22 cellular contexts compared by ENCODE assay signal in genomic region chr5:142652563-142652962, GRCh38. TPM values are rescaled to one million over a fixed set of nuclear protein-coding genes. Genes with fewer than 3 reads are reported as not detected.
DNase-seq lines count a peak whose midpoint lies in the region; ATAC-seq and TF ChIP-seq lines count a peak whose summit lies in the region.
"Had no signal": no experiment of that assay in that cellular context is flagged by ENCODE, and none has a peak within 500 bp of the region (broad histone marks: within the 10 kb centered on the region; RNA-seq: fewer than 3 reads in every experiment).

No MANE protein-coding gene starts in this region.

- H3K9me3 Mint-ChIP-seq in chondrocyte (ENCODE audit: low read depth): no peaks in the 10 kb centered on the region
- H3K9me3 Mint-ChIP-seq in activated CD4-positive, alpha-beta memory T cell treated with anti-CD3 and anti-CD28 coated beads, Interleukin-2, amount 10 ng/mL, durations not matched to agents 7 days and 5 days: no peaks in the 10 kb centered on the region
- H3K9me3 Mint-ChIP-seq in activated naive CD4-positive, alpha-beta T cell treated with anti-CD3 and anti-CD28 coated beads, Interleukin-2, amount 50 U/mL, for 72 hours: no peaks in the 10 kb centered on the region

- H3K36me3 ChIP-seq in heart left ventricle (no peaks in the 10 kb centered on the region), osteoblast (ENCODE audit: insufficient read depth, low read length) (no peaks in the 10 kb centered on the region), aorta (ENCODE audit: control insufficient read depth in 1 of 2, insufficient read depth in 2 of 2, low read length in 1 of 2) (no peaks in the 10 kb centered on the region)
- H3K36me3 ChIP-seq: Peyer's patch had no signal

- no peaks in the 10 kb centered on the region for H3K79me2 ChIP-seq in osteoblast (ENCODE audit: insufficient read depth, low read length)

- WGBS in heart left ventricle, 4 donors: 78 to 86% (median 82%) methylated on average over 10 of the region's 10 CpGs
- 58 to 65% methylated on average over 10 of the region's 10 CpGs for WGBS in aorta, 2 donors

- H3K27me3 ChIP-seq in heart left ventricle (no peaks in the 10 kb centered on the region), osteoblast (ENCODE audit: insufficient read depth, low read length) (no peaks in the 10 kb centered on the region), aorta (ENCODE audit: control insufficient read depth in 1 of 2, insufficient read depth in 2 of 2, low read length in 1 of 2) (no peaks in the 10 kb centered on the region)
- H3K27me3 ChIP-seq: Peyer's patch had no signal

- peak overlapping the region; percentile 79 for H3K27ac Mint-ChIP-seq in chondrocyte (ENCODE audit: unreplicated experiment)
- H3K27ac Mint-ChIP-seq in activated CD4-positive, alpha-beta memory T cell treated with anti-CD3 and anti-CD28 coated beads, Interleukin-2, amount 10 ng/mL, durations not matched to agents 7 days and 5 days: no peak overlapping the region
- H3K27ac Mint-ChIP-seq in activated naive CD4-positive, alpha-beta T cell treated with anti-CD3 and anti-CD28 coated beads, Interleukin-2, amount 50 U/mL, for 72 hours: no peak overlapping the region

- H2AFZ ChIP-seq in osteoblast (ENCODE audit: low read length): peak overlapping the region; percentile 64

- H3K4me3 Mint-ChIP-seq in chondrocyte (ENCODE audit: unreplicated experiment): no peak overlapping the region
- H3K4me3 Mint-ChIP-seq in activated CD4-positive, alpha-beta memory T cell treated with anti-CD3 and anti-CD28 coated beads, Interleukin-2, amount 10 ng/mL, durations not matched to agents 7 days and 5 days: no peak overlapping the region

- TF ChIP-seq POLR2A in heart left ventricle (IDR thresholded peaks at IDR 0.05): no peak

- POLR2A ChIA-PET in activated CD4-positive, alpha-beta memory T cell treated with anti-CD3 and anti-CD28 coated beads, Interleukin-2, amount 10 ng/mL, durations not matched to agents 7 days and 5 days (lab: Charles Lee): no interaction called here

- H3K4me1 ChIP-seq in heart left ventricle: peaks cover 0 to 40% (median 25%) of the 10 kb centered on the region in 12 donors
- H3K4me1 ChIP-seq in osteoblast (ENCODE audit: insufficient read depth, low read length): peaks cover 12% of the 10 kb centered on the region
- no peaks in the 10 kb centered on the region for H3K4me1 ChIP-seq in aorta (ENCODE audit: control insufficient read depth in 1 of 2, insufficient read depth in 2 of 2, low read length in 2 of 2)
- H3K4me1 ChIP-seq: Peyer's patch had no signal

- no peaks in the 10 kb centered on the region for H4K20me1 ChIP-seq in osteoblast (ENCODE audit: insufficient read depth, low read length)

- no peak overlapping the region for H3K4me2 ChIP-seq in osteoblast (ENCODE audit: insufficient read depth, low read length)

- CTCF ChIA-PET in activated CD4-positive, alpha-beta memory T cell treated with anti-CD3 and anti-CD28 coated beads, Interleukin-2, amount 10 ng/mL, durations not matched to agents 7 days and 5 days (lab: Charles Lee): interaction anchor here (1.4 kb wide), 1 partner anchor 46 kb away, joined by 3 read pairs; no protein-coding TSS in a partner anchor

- H3K36me3 Mint-ChIP-seq in chondrocyte (ENCODE audit: low read depth): no peaks in the 10 kb centered on the region
- no peaks in the 10 kb centered on the region for H3K36me3 Mint-ChIP-seq in activated CD4-positive, alpha-beta memory T cell treated with anti-CD3 and anti-CD28 coated beads, Interleukin-2, amount 10 ng/mL, durations not matched to agents 7 days and 5 days (ENCODE audit: low read depth)
- no peaks in the 10 kb centered on the region for H3K36me3 Mint-ChIP-seq in activated naive CD4-positive, alpha-beta T cell treated with anti-CD3 and anti-CD28 coated beads, Interleukin-2, amount 50 U/mL, for 72 hours

- intact Hi-C loops in heart left ventricle (cut with DNase I) (loop anchor here in 4 of 10 donors (5.0 kb wide), 1 partner anchor 40 kb away; no protein-coding TSS in a partner anchor), cardiac septum (cut with DNase I) (no loop called here), aorta (cut with DNase I) (no loop called here)

- H3K9me3 ChIP-seq in heart left ventricle (no peaks in the 10 kb centered on the region), osteoblast (ENCODE audit: low read depth, low read length) (no peaks in the 10 kb centered on the region), aorta (ENCODE audit: control insufficient read depth, low read length) (no peaks in the 10 kb centered on the region)
- H3K9me3 ChIP-seq: Peyer's patch had no signal

- peaks cover 30% of the 10 kb centered on the region for H3K4me1 Mint-ChIP-seq in chondrocyte (ENCODE audit: low read depth)
- no peaks in the 10 kb centered on the region for H3K4me1 Mint-ChIP-seq in activated CD4-positive, alpha-beta memory T cell treated with anti-CD3 and anti-CD28 coated beads, Interleukin-2, amount 10 ng/mL, durations not matched to agents 7 days and 5 days

- H3K27ac ChIP-seq in heart left ventricle: peak overlapping the region in 10 of 12 donors; percentile 26 to 71 (median 44)
- H3K27ac ChIP-seq in osteoblast (ENCODE audit: low read depth, low read length): no peak overlapping the region
- H3K27ac ChIP-seq in aorta (ENCODE audit: low read depth in 1 of 2, low read length in 2 of 2): no peak overlapping the region
- H3K27ac ChIP-seq: Peyer's patch had no signal

- H3K27me3 Mint-ChIP-seq in chondrocyte (ENCODE audit: low read depth): no peaks in the 10 kb centered on the region
- H3K27me3 Mint-ChIP-seq in activated CD4-positive, alpha-beta memory T cell treated with anti-CD3 and anti-CD28 coated beads, Interleukin-2, amount 10 ng/mL, durations not matched to agents 7 days and 5 days: peaks cover 17% of the 10 kb centered on the region

- ATAC-seq in heart left ventricle (no peak), aorta (ENCODE audit: low FRiP score) (peak; percentile 27)
- no peak for ATAC-seq in activated naive CD4-positive, alpha-beta T cell treated with anti-CD3 and anti-CD28 coated beads, Interleukin-2, amount 50 U/mL, for 72 hours

- H3K4me3 ChIP-seq in heart left ventricle (no peak overlapping the region), osteoblast (ENCODE audit: insufficient read depth, low read length) (no peak overlapping the region), aorta (ENCODE audit: low read length in 2 of 2) (no peak overlapping the region)
- H3K4me3 ChIP-seq: Peyer's patch had no signal

- DNase-seq in heart left ventricle (no peak), cardiac septum (ENCODE audit: low spot score) (no peak), chondrocyte (ENCODE audit: low spot score) (no peak), osteoblast (ENCODE audit: insufficient read length, low spot score, missing footprints) (no peak), aorta (peak in 1 of 2 donors; percentile 59), OCI-M1 (lab: John Stamatoyannopoulos, UW) (no peak)
- DNase-seq in activated CD4-positive, alpha-beta memory T cell treated with anti-CD3 and anti-CD28 coated beads, Interleukin-2, amount 10 ng/mL, durations not matched to agents 7 days and 5 days: no peak
- no peak for DNase-seq in activated naive CD4-positive, alpha-beta T cell treated with anti-CD3 and anti-CD28 coated beads, Interleukin-2, amount 50 U/mL, for 72 hours (ENCODE audit: low spot score in 2 of 2)
- DNase-seq: 8988T, EL, H7, Karpas-422, MV-4-11, NCI-H1694, NCI-H2081, NCI-H2171, NCI-H345, NCI-H524 treated with DMSO at 0.1 percent for 48 hours, NCI-H82, Peyer's patch, Right ventricle myocardium superior had no signal

- no peak for TF ChIP-seq CTCF in heart left ventricle (IDR thresholded peaks at IDR 0.05)
- TF ChIP-seq CTCF in chondrocyte (IDR thresholded peaks at IDR 0.05): no peak
- TF ChIP-seq CTCF in osteoblast (IDR thresholded peaks at IDR 0.05; ENCODE audit: extremely low read depth, low read depth, low read length): no peak

RNA-seq across cellular contexts. Expression of gene FGF1, which starts 33.3 kb away (rescaled TPM):
- total RNA-seq in heart left ventricle (10 to 100 TPM; 41.2 to 74.7 (median 50.5) TPM), cardiac septum (70.2 TPM), chondrocyte (2.9 to 7.9 TPM (median 6.9 TPM) in 3 replicates), osteoblast (2.9 and 4.3 TPM in 2 replicates), aorta (10 to 100 TPM; 24.4 to 25.6 TPM)
- polyA plus RNA-seq in heart left ventricle (10 to 100 TPM in 1 of 2 donors, 1 to 10 TPM in 1; 8.7 to 22.4 TPM), aorta (10 to 100 TPM; 19.8 to 44.2 TPM)
- not detected for total RNA-seq in activated CD4-positive, alpha-beta memory T cell treated with anti-CD3 and anti-CD28 coated beads, Interleukin-2, amount 10 ng/mL, durations not matched to agents 7 days and 5 days
- not detected for total RNA-seq in activated naive CD4-positive, alpha-beta T cell treated with anti-CD3 and anti-CD28 coated beads, Interleukin-2, amount 50 U/mL, for 72 hours
- total RNA-seq: Peyer's patch, SK-MEL-5 had no signal

Comparison
In these comparisons a context has a peak if more than half of its experiments do, and no peak if none do; other contexts are left out.
1. H3K27ac ChIP-seq: peak in heart left ventricle (10 of 12); none in osteoblast (single experiment) and aorta (0 of 2).